Comparison of ENCODE assay signal across 12 cellular contexts in genomic region chr7:36943591-36944430, GRCh38.
DNase-seq lines count a peak whose midpoint lies in the region; ATAC-seq and TF ChIP-seq lines count a peak whose summit lies in the region.
"Had no signal": no experiment of that assay in that cellular context is flagged by ENCODE, and none has a peak within 500 bp of the region (broad histone marks: within the 10 kb centered on the region; RNA-seq: fewer than 3 reads in every experiment).

No MANE protein-coding gene starts in this region.

- H3K4me3 ChIP-seq in dorsolateral prefrontal cortex: no peak overlapping the region
- no peak overlapping the region for H3K4me3 ChIP-seq in brain microvascular endothelial cell (ENCODE audit: low read depth, low read length)

- peak overlapping the region in 49 of 59 donors; percentile 9 to 89 (median 72) for H3K27ac ChIP-seq in dorsolateral prefrontal cortex
- H3K27ac ChIP-seq in brain microvascular endothelial cell: no peak overlapping the region

- in situ Hi-C loops in brain microvascular endothelial cell (cut with HindIII; ENCODE audit: low pct_ligation_motif_present, low sequenced_read_pairs): no loop called here

- TF ChIP-seq CTCF in dorsolateral prefrontal cortex (IDR thresholded peaks at IDR 0.05 in 54 of 56, conservative IDR thresholded peaks at IDR 0.05 in 2 of 56; ENCODE audit: low read depth in 1 of 56, partially characterized antibody in 56 of 56) (no peak), brain microvascular endothelial cell (IDR thresholded peaks at IDR 0.05; ENCODE audit: low read depth, low read length, missing control alignments) (no peak)

- H3K36me3 ChIP-seq in brain microvascular endothelial cell (replicated peaks): no peaks in the 10 kb centered on the region

- H3K27me3 ChIP-seq in dorsolateral prefrontal cortex (no peaks in the 10 kb centered on the region), brain microvascular endothelial cell (replicated peaks) (no peaks in the 10 kb centered on the region)

- ATAC-seq in GM18519 (IDR thresholded peaks at IDR 0.05; ENCODE audit: low FRiP score, unreplicated experiment) (peak; percentile 51), GM21367 (IDR thresholded peaks at IDR 0.05; ENCODE audit: unreplicated experiment) (peak; percentile 52), HG03135 (IDR thresholded peaks at IDR 0.05; ENCODE audit: unreplicated experiment) (peak; percentile 65)

- no peak for DNase-seq in dorsolateral prefrontal cortex
- no peak for DNase-seq in brain microvascular endothelial cell
- no peak for DNase-seq in HK-2 (ENCODE audit: unreplicated experiment)
- DNase-seq in OCI-M1 (lab: John Stamatoyannopoulos, UW): no peak
- DNase-seq in NCI-H1436 treated with DMSO at 0.1 percent for 48 hours (lab: John Stamatoyannopoulos, UW): no peak
- DNase-seq: activated T-cell treated with anti-CD3 and anti-CD28 coated beads, Interleukin-2, amount 50 U/mL, for 1 hour; NCI-H187; stimulated activated CD4-positive, alpha-beta T cell treated with anti-CD3 and anti-CD28 coated beads, Interleukin-2, amount 100 ng/mL, for 24 hours; trophoblast cell had no signal

- intact Hi-C loops in dorsolateral prefrontal cortex (cut with DNase I): no loop called here
